Comparison of ENCODE assay signal across 6 cellular contexts in genomic region chr6:38699702-38700101, GRCh38. TPM values are rescaled to one million over a fixed set of nuclear protein-coding genes. Genes with fewer than 3 reads are reported as not detected.
"Had no signal": no experiment of that assay in that cellular context is flagged by ENCODE, and none has a peak within 500 bp of the region (broad histone marks: within the 10 kb centered on the region; RNA-seq: fewer than 3 reads in every experiment).

No MANE protein-coding gene starts in this region.

RNA-seq across cellular contexts. Expression of gene DNAH8, which starts 15.4 kb away (rescaled TPM):
- total RNA-seq: HT-29, IMR-90, MCF 10A, OCI-LY7, PC-9, Right ventricle myocardium inferior had no signal
- polyA plus RNA-seq: IMR-90 had no signal
